ENCODE assay signal across 21 cellular contexts in the genomic region with DNA sequence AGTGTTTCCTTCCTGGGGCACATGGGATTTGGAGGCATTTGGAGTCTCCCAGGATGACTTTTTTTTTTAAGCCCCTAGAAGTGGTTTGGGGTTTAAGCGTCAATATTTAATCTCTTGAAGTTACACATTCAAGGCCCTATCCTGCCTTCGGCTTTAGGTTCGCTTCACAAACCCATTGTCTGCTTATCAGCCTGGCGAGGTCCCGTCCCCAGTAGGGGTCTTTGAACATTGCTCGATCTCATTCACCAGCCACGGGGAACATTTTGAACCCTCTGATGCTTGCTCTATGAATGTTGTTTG.
DNase-seq lines count a peak whose midpoint lies in the region; ATAC-seq and TF ChIP-seq lines count a peak whose summit lies in the region.
"Had no signal": no experiment of that assay in that cellular context is flagged by ENCODE, and none has a peak within 500 bp of the region (broad histone marks: within the 10 kb centered on the region; RNA-seq: fewer than 3 reads in every experiment).

No MANE protein-coding gene starts in this region.

- no peaks in the 10 kb centered on the region for H3K9me3 Mint-ChIP-seq in endodermal cell
- H3K9me3 Mint-ChIP-seq: CD4-positive, CD25-positive, alpha-beta regulatory T cell had no signal

- H3K4me2 ChIP-seq in osteoblast (ENCODE audit: insufficient read depth, low read length), result no peak overlapping the region

- H3K27me3 Mint-ChIP-seq in endodermal cell (ENCODE audit: insufficient read depth), result peaks cover 27% of the 10 kb centered on the region
- H3K27me3 Mint-ChIP-seq: CD4-positive, CD25-positive, alpha-beta regulatory T cell had no signal

- H3K27ac Mint-ChIP-seq in endodermal cell, result no peak overlapping the region
- H3K27ac Mint-ChIP-seq: CD4-positive, CD25-positive, alpha-beta regulatory T cell had no signal

- no peaks in the 10 kb centered on the region for H4K20me1 ChIP-seq in osteoblast (ENCODE audit: insufficient read depth, low read length)

- H3K27me3 ChIP-seq in endodermal cell (ENCODE audit: control insufficient read depth, insufficient read depth, low read length, poor library complexity, severe bottlenecking) (no peaks in the 10 kb centered on the region), osteoblast (ENCODE audit: insufficient read depth, low read length) (peaks cover 10% of the 10 kb centered on the region), ascending aorta (no peaks in the 10 kb centered on the region)
- H3K27me3 ChIP-seq: BLaER1, MG63 had no signal

- H3K4me3 Mint-ChIP-seq in endodermal cell, result peak overlapping the region; percentile 14
- H3K4me3 Mint-ChIP-seq: CD4-positive, CD25-positive, alpha-beta regulatory T cell had no signal

- H3K4me1 ChIP-seq in endodermal cell (ENCODE audit: control insufficient read depth, insufficient read depth, low read length) (peaks cover 24% of the 10 kb centered on the region), osteoblast (ENCODE audit: insufficient read depth, low read length) (no peaks in the 10 kb centered on the region), ascending aorta (no peaks in the 10 kb centered on the region)

- no peaks in the 10 kb centered on the region for H3K36me3 ChIP-seq in endodermal cell (ENCODE audit: control insufficient read depth, insufficient read depth, low read length)
- H3K36me3 ChIP-seq in osteoblast (ENCODE audit: insufficient read depth, low read length), result no peaks in the 10 kb centered on the region
- H3K36me3 ChIP-seq in ascending aorta, result no peaks in the 10 kb centered on the region
- H3K36me3 ChIP-seq: BLaER1, MG63 had no signal

- H3K4me3 ChIP-seq in endodermal cell (ENCODE audit: low read length), result no peak overlapping the region
- H3K4me3 ChIP-seq in osteoblast (ENCODE audit: insufficient read depth, low read length), result no peak overlapping the region
- H3K4me3 ChIP-seq in ascending aorta, result no peak overlapping the region
- H3K4me3 ChIP-seq: BLaER1, MG63 had no signal

- peaks cover 17% of the 10 kb centered on the region for H3K4me1 Mint-ChIP-seq in endodermal cell

- ATAC-seq in HG03196 (IDR thresholded peaks at IDR 0.05; ENCODE audit: unreplicated experiment), result no peak
- ATAC-seq: HCT116 had no signal

- 44 to 66% methylated on average over 6 to 7 of the region's 7 CpGs for WGBS in endodermal cell (ENCODE audit: insufficient coverage in 1 of 2, insufficient read length in 1 of 2), 2 experiments

- H2AFZ ChIP-seq in osteoblast (ENCODE audit: low read length), result no peak overlapping the region

- H3K9ac ChIP-seq in endodermal cell (ENCODE audit: extremely low read depth, low read length, poor library complexity, severe bottlenecking), result no peak overlapping the region
- H3K9ac ChIP-seq: BLaER1 had no signal

- intact Hi-C loops in ascending aorta (cut with DNase I), result no loop called here

- DNase-seq in activated CD8-positive, alpha-beta memory T cell treated with anti-CD3 and anti-CD28 coated beads, Interleukin-2, amount 50 U/mL, for 4 hours, result peak; percentile 3
- DNase-seq in activated CD8-positive, alpha-beta memory T cell treated with anti-CD3 and anti-CD28 coated beads for 24 hours, result no peak
- DNase-seq in endodermal cell, result peak; percentile 60
- peak; percentile 71 for DNase-seq in osteoblast (ENCODE audit: insufficient read length, low spot score, missing footprints)
- DNase-seq in NCI-H748 (lab: John Stamatoyannopoulos, UW; ENCODE audit: unreplicated experiment), result no peak
- no peak for DNase-seq in ascending aorta (ENCODE audit: low spot score in 2 of 2)
- DNase-seq: CD4-positive, CD25-positive, alpha-beta regulatory T cell; DMS153; DND-41; IMR-90; KG1; MG63; NCI-H1694; NCI-H2029 treated with DMSO at 0.1 percent for 48 hours; NCI-H226; NCI-H510A; NCI-H774; SIG-M5 had no signal

- TF ChIP-seq CTCF in endodermal cell (conservative IDR thresholded peaks at IDR 0.05) (no peak), osteoblast (IDR thresholded peaks at IDR 0.05; ENCODE audit: extremely low read depth, low read depth, low read length) (no peak), ascending aorta (IDR thresholded peaks at IDR 0.05) (no peak)

- H3K9me3 ChIP-seq in endodermal cell (ENCODE audit: control insufficient read depth, low read length), result no peaks in the 10 kb centered on the region
- H3K9me3 ChIP-seq in osteoblast (ENCODE audit: low read depth, low read length), result no peaks in the 10 kb centered on the region
- no peaks in the 10 kb centered on the region for H3K9me3 ChIP-seq in ascending aorta
- H3K9me3 ChIP-seq: BLaER1, MG63 had no signal

- no peaks in the 10 kb centered on the region for H3K36me3 Mint-ChIP-seq in endodermal cell (ENCODE audit: low read depth)

- H3K27ac ChIP-seq in endodermal cell (ENCODE audit: low read depth, low read length) (no peak overlapping the region), osteoblast (ENCODE audit: low read depth, low read length) (no peak overlapping the region), ascending aorta (no peak overlapping the region)
- H3K27ac ChIP-seq: BLaER1 had no signal

- H3K79me2 ChIP-seq in osteoblast (ENCODE audit: insufficient read depth, low read length), result no peaks in the 10 kb centered on the region

Comparison
In these comparisons a context has a peak if more than half of its experiments do, and no peak if none do; other contexts are left out.
1. DNase-seq: peak in activated CD8-positive, alpha-beta memory T cell treated with anti-CD3 and anti-CD28 coated beads, Interleukin-2, amount 50 U/mL, for 4 hours (single experiment), endodermal cell (single experiment) and osteoblast (single experiment); none in activated CD8-positive, alpha-beta memory T cell treated with anti-CD3 and anti-CD28 coated beads for 24 hours (single experiment), NCI-H748 (single experiment) and ascending aorta (0 of 2).